Comparison of ENCODE assay signal across 21 cellular contexts in genomic region chr17:68614718-68615117, GRCh38. TPM values are rescaled to one million over a fixed set of nuclear protein-coding genes. Genes with fewer than 3 reads are reported as not detected.
"Had no signal": no experiment of that assay in that cellular context is flagged by ENCODE, and none has a peak within 500 bp of the region (broad histone marks: within the 10 kb centered on the region; RNA-seq: fewer than 3 reads in every experiment).

No MANE protein-coding gene starts in this region.

- H3K27ac ChIP-seq: colonic mucosa, epithelial cell of prostate, esophagus squamous epithelium, gastrocnemius medialis, heart right ventricle, left lung, lower lobe of right lung had no signal

- H3K4me3 ChIP-seq: colonic mucosa, esophagus squamous epithelium, gastrocnemius medialis, heart right ventricle, left lung, lower lobe of right lung had no signal

- H3K4me1 ChIP-seq: colonic mucosa, gastrocnemius medialis, heart right ventricle had no signal

- DNase-seq: colonic mucosa; cortex of kidney; effector CD8-positive, alpha-beta T cell; effector memory CD8-positive, alpha-beta T cell; endodermal cell; esophagus squamous epithelium; foreskin melanocyte; gastrocnemius medialis; glutamatergic neuron; hippocampal formation; left cardiac atrium; left lung; left ventricle myocardium superior; lower lobe of right lung; naive thymus-derived CD4-positive, alpha-beta T cell had no signal

- H3K36me3 ChIP-seq: colonic mucosa, esophagus squamous epithelium, gastrocnemius medialis, heart right ventricle, left lung, lower lobe of right lung had no signal

- H3K9me3 ChIP-seq: colonic mucosa had no signal

- H3K27me3 ChIP-seq: colonic mucosa, esophagus squamous epithelium, gastrocnemius medialis, heart right ventricle, left lung had no signal

RNA-seq across cellular contexts. Expression of gene FAM20A, which starts 13.6 kb away (rescaled TPM):
- total RNA-seq: dermis microvascular lymphatic vessel endothelial cell, glomerular endothelial cell, lung microvascular endothelial cell had no signal
- polyA plus RNA-seq: keratinocyte; naive thymus-derived CD4-positive, alpha-beta T cell had no signal
